ENCODE assay signal across 8 cellular contexts in the genomic region with DNA sequence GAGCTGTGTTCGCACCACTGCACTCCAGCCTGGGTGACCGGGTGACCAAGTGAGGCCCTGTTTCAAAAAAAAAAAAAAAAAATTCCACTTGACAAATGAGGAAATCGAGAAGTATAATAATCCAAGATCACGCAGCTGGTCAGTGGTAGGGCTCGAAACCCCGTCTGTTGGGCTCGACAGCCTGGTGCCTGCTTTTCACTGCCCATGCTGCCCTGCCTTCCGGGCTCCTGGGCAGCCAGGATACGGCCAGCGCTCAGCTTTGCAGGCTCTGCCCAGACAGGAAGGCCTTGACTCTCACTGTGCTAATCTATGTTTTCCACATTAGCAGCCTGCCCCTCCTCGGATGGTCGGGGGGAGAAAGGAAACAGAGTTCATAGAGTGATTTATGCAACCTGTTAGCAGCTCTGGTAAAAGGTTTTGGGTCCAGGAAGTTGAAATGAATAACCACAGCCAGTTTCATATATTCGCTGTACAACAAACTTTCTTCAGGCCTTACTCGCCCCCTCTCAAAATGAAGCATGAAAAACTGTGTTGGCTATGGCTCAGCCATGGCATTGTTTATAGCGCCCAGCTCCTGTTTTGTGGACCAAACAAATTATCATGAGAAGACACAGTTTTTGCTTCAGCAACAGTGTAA.
A peak's percentile ranks its signal among the peaks of the same experiment; 100 is the strongest.
DNase-seq lines count a peak whose midpoint lies in the region; ATAC-seq and TF ChIP-seq lines count a peak whose summit lies in the region.

No MANE protein-coding gene starts in this region.

- CTCF ChIA-PET in activated naive CD4-positive, alpha-beta T cell treated with anti-CD3 and anti-CD28 coated beads, Interleukin-2, amount 10 ng/mL, durations not matched to agents 7 days and 5 days (lab: Charles Lee), result interaction anchor here (0.9 kb wide), 1 partner anchor 11 kb away, joined by 3 read pairs; no protein-coding TSS in a partner anchor

- no peak for TF ChIP-seq CTCF in type B pancreatic cell (conservative IDR thresholded peaks at IDR 0.05)

- no peaks in the 10 kb centered on the region for H3K36me3 Mint-ChIP-seq in activated naive CD4-positive, alpha-beta T cell treated with anti-CD3 and anti-CD28 coated beads, Interleukin-2, amount 10 ng/mL, durations not matched to agents 7 days and 5 days
- H3K36me3 Mint-ChIP-seq in type B pancreatic cell, result no peaks in the 10 kb centered on the region

- intact Hi-C loops in left cardiac atrium (cut with DNase I), result no loop called here

- H3K27ac Mint-ChIP-seq in activated naive CD4-positive, alpha-beta T cell treated with anti-CD3 and anti-CD28 coated beads, Interleukin-2, amount 10 ng/mL, durations not matched to agents 7 days and 5 days, result no peak overlapping the region
- H3K27ac Mint-ChIP-seq in type B pancreatic cell, result no peak overlapping the region

- ATAC-seq in left cardiac atrium, result peak; percentile 47 to 53

- H3K4me3 Mint-ChIP-seq in activated naive CD4-positive, alpha-beta T cell treated with anti-CD3 and anti-CD28 coated beads, Interleukin-2, amount 10 ng/mL, durations not matched to agents 7 days and 5 days, result no peak overlapping the region
- peak overlapping the region; percentile 28 for H3K4me3 Mint-ChIP-seq in type B pancreatic cell

- peak; percentile 25 for DNase-seq in activated naive CD4-positive, alpha-beta T cell treated with anti-CD3 and anti-CD28 coated beads, Interleukin-2, amount 10 ng/mL, durations not matched to agents 7 days and 5 days
- no peak for DNase-seq in activated naive CD4-positive, alpha-beta T cell (lab: John Stamatoyannopoulos, UW)
- DNase-seq in Kasumi-1 (lab: John Stamatoyannopoulos, UW) (peak; percentile 48 to 62), left cardiac atrium (peak; percentile 63), type B pancreatic cell (ENCODE audit: extremely low spot score, unreplicated experiment) (no peak), RPMI8226 (no peak), AG08396 (ENCODE audit: low spot score) (no peak), DMS153 treated with DMSO at 0.1 percent for 48 hours (lab: John Stamatoyannopoulos, UW; ENCODE audit: unreplicated experiment) (no peak)

- H3K4me1 Mint-ChIP-seq in activated naive CD4-positive, alpha-beta T cell treated with anti-CD3 and anti-CD28 coated beads, Interleukin-2, amount 10 ng/mL, durations not matched to agents 7 days and 5 days, result peaks cover 32% of the 10 kb centered on the region
- peaks cover 51% of the 10 kb centered on the region for H3K4me1 Mint-ChIP-seq in type B pancreatic cell (ENCODE audit: unreplicated experiment)

- no peaks in the 10 kb centered on the region for H3K9me3 Mint-ChIP-seq in activated naive CD4-positive, alpha-beta T cell treated with anti-CD3 and anti-CD28 coated beads, Interleukin-2, amount 10 ng/mL, durations not matched to agents 7 days and 5 days
- H3K9me3 Mint-ChIP-seq in type B pancreatic cell, result no peaks in the 10 kb centered on the region

- H3K27me3 Mint-ChIP-seq in activated naive CD4-positive, alpha-beta T cell treated with anti-CD3 and anti-CD28 coated beads, Interleukin-2, amount 10 ng/mL, durations not matched to agents 7 days and 5 days, result no peaks in the 10 kb centered on the region
- no peaks in the 10 kb centered on the region for H3K27me3 Mint-ChIP-seq in type B pancreatic cell

Comparison
In these comparisons a context has a peak if more than half of its experiments do, and no peak if none do; other contexts are left out.
1. DNase-seq: peak in activated naive CD4-positive, alpha-beta T cell treated with anti-CD3 and anti-CD28 coated beads, Interleukin-2, amount 10 ng/mL, durations not matched to agents 7 days and 5 days (single experiment), Kasumi-1 (2 of 2) and left cardiac atrium (single experiment); none in activated naive CD4-positive, alpha-beta T cell (0 of 4), type B pancreatic cell (single experiment), RPMI8226 (single experiment), AG08396 (single experiment) and DMS153 treated with DMSO at 0.1 percent for 48 hours (single experiment).